In the genomic region with DNA sequence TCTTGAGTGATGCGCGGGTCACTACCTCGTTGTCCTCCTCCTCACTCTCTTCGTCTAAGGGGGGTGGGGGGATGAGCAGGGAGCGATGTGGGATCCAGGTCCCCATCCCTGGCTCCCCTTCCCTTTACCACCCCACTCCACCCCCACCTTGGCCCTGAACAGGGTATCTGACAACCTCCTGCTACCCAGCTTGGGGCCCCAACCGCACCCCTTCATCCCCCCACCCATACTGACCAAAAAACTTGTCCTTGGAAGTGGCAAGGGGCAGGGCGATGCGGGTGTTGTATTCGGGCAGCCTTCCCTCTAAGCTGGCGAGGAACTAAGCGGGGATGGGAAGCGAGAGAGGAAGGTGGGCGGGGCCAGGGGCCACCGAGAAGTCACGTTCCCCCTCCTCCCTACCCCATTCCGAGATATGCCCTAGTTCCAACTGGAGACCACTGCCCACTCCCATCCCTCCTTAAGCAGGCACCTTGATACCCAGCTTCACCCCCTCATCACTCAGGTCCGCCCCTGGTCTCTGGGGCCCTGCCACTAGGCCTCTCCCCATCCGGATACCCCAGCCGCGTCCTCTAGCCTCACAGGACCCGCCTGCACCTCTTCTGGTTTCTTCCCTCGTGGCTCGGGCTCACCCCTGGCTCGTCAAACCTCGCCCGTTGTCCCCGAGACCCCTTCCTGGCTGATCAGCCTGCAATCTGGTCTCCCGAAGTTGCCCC, we compare ENCODE assay signal across 6 cellular contexts. TPM values are rescaled to one million over a fixed set of nuclear protein-coding genes. Genes with fewer than 3 reads are reported as not detected.
A peak's percentile ranks its signal among the peaks of the same experiment; 100 is the strongest.
DNase-seq lines count a peak whose midpoint lies in the region; ATAC-seq and TF ChIP-seq lines count a peak whose summit lies in the region.

No MANE protein-coding gene starts in this region.

- H3F3A ChIP-seq in GM23248 (ENCODE audit: insufficient read depth), result no peaks in the 10 kb centered on the region

- no peak for TF ChIP-seq CTCF in chondrocyte (IDR thresholded peaks at IDR 0.05)
- no peak for TF ChIP-seq CTCF in osteoblast (IDR thresholded peaks at IDR 0.05; ENCODE audit: extremely low read depth, low read depth, low read length)

- peak overlapping the region; percentile 41 for H3K4me3 Mint-ChIP-seq in chondrocyte (ENCODE audit: unreplicated experiment)

- H3K27ac ChIP-seq in GM23248 (no peak overlapping the region), osteoblast (ENCODE audit: low read depth, low read length) (no peak overlapping the region)

- H3K27me3 Mint-ChIP-seq in chondrocyte (ENCODE audit: low read depth), result peaks cover 40% of the 10 kb centered on the region

- H3K9me3 ChIP-seq in GM23248 (ENCODE audit: low read depth) (no peaks in the 10 kb centered on the region), osteoblast (ENCODE audit: low read depth, low read length) (no peaks in the 10 kb centered on the region)

- no peaks in the 10 kb centered on the region for H4K20me1 ChIP-seq in GM23248 (ENCODE audit: insufficient read depth)
- H4K20me1 ChIP-seq in osteoblast (ENCODE audit: insufficient read depth, low read length), result no peaks in the 10 kb centered on the region

- no peaks in the 10 kb centered on the region for H3K9me2 ChIP-seq in GM23248 (ENCODE audit: insufficient read depth)

- no peaks in the 10 kb centered on the region for H3K4me1 ChIP-seq in GM23248 (ENCODE audit: insufficient read depth)
- H3K4me1 ChIP-seq in osteoblast (ENCODE audit: insufficient read depth, low read length), result peaks cover 7% of the 10 kb centered on the region

- no peaks in the 10 kb centered on the region for H3K79me2 ChIP-seq in GM23248 (ENCODE audit: insufficient read depth)
- no peaks in the 10 kb centered on the region for H3K79me2 ChIP-seq in osteoblast (ENCODE audit: insufficient read depth, low read length)

- H3K9ac ChIP-seq in GM23248, result peak overlapping the region; percentile 39; the same call in 1 of the 2 replicates

- H3K27ac Mint-ChIP-seq in chondrocyte (ENCODE audit: unreplicated experiment), result peak overlapping the region; percentile 32

- peaks cover 22% of the 10 kb centered on the region for H3K4me1 Mint-ChIP-seq in chondrocyte (ENCODE audit: low read depth)

- H3K36me3 ChIP-seq in GM23248 (ENCODE audit: low read depth) (no peaks in the 10 kb centered on the region), osteoblast (ENCODE audit: insufficient read depth, low read length) (no peaks in the 10 kb centered on the region)

- H2AFZ ChIP-seq in GM23248 (peak overlapping the region; percentile 70), osteoblast (ENCODE audit: low read length) (peak overlapping the region; percentile 77)

- H3K4me2 ChIP-seq in GM23248 (ENCODE audit: unreplicated experiment) (peak overlapping the region; percentile 55), osteoblast (ENCODE audit: insufficient read depth, low read length) (peak overlapping the region; percentile 77)

- H3K4me3 ChIP-seq in GM23248 (peak overlapping the region; percentile 54), osteoblast (ENCODE audit: insufficient read depth, low read length) (peak overlapping the region; percentile 61)

- H3K9me3 Mint-ChIP-seq in chondrocyte (ENCODE audit: low read depth), result no peaks in the 10 kb centered on the region

- DNase-seq in GM23248, result no peak
- DNase-seq in chondrocyte (ENCODE audit: low spot score), result no peak
- peak; percentile 69 for DNase-seq in osteoblast (ENCODE audit: insufficient read length, low spot score, missing footprints)
- no peak for DNase-seq in HPDE6-E6E7 (ENCODE audit: extremely low spot score)

- H3K27me3 ChIP-seq in GM23248 (replicated peaks; ENCODE audit: insufficient read depth) (no peaks in the 10 kb centered on the region; the same call in 1 of the 2 replicates), osteoblast (ENCODE audit: insufficient read depth, low read length) (peaks cover 14% of the 10 kb centered on the region)

- H3K36me3 Mint-ChIP-seq in chondrocyte (ENCODE audit: low read depth), result no peaks in the 10 kb centered on the region

- in situ Hi-C loops in GM23248 (cut with MboI), result no loop called here

- 18 to 31% methylated on average over 17 to 28 of the region's 28 CpGs for WGBS in GM23248 (ENCODE audit: low coverage in 1 of 2, low lambda C conversion rate in 2 of 2, missing lambda C conversion rate in 2 of 2), 2 experiments

- ATAC-seq in HG02852 (IDR thresholded peaks at IDR 0.05; ENCODE audit: unreplicated experiment) (no peak), GM21423 (IDR thresholded peaks at IDR 0.05; ENCODE audit: unreplicated experiment) (no peak)

RNA-seq across cellular contexts. Expression of gene RGL3, which starts 1.9 kb away (rescaled TPM):
- 0.54 and 5.9 TPM in 2 replicates for total RNA-seq in GM23248 (2014; rRNA removed; shearing (Covaris generic))
- 0.43 and 1.4 TPM in 2 replicates for polyA plus RNA-seq in GM23248 (2016; fragmentation: Nextera tagmentation; extraction: Ambion mirVana)
- total RNA-seq in chondrocyte (0.70 to 0.97 TPM in 2 of 3 replicates, not detected in the other), osteoblast (0.29 and 0.36 TPM in 2 replicates)

RNA-seq across cellular contexts. Expression of gene ODAD3, which starts 13.9 kb away (rescaled TPM):
- 0.54 TPM in 1 of 2 replicates, not detected in the other for total RNA-seq in GM23248 (2014; rRNA removed; shearing (Covaris generic))
- polyA plus RNA-seq in GM23248 (2016; fragmentation: Nextera tagmentation; extraction: Ambion mirVana), result 0.44 and 0.95 TPM in 2 replicates
- 0.15 to 0.68 TPM (median 0.31 TPM) in 3 replicates for total RNA-seq in chondrocyte
- under 0.01 TPM in 2 replicates for total RNA-seq in osteoblast

RNA-seq across cellular contexts. Expression of gene PRKCSH, which starts 14.4 kb away (rescaled TPM):
- total RNA-seq in GM23248 (2014; rRNA removed; shearing (Covaris generic)), result 118 and 142 TPM in 2 replicates
- 94.1 and 104 TPM in 2 replicates for polyA plus RNA-seq in GM23248 (2016; fragmentation: Nextera tagmentation; extraction: Ambion mirVana)
- 309 to 330 TPM (median 318 TPM) in 3 replicates for total RNA-seq in chondrocyte
- total RNA-seq in osteoblast, result 117 and 119 TPM in 2 replicates

RNA-seq across cellular contexts. Expression of gene EPOR, which starts 36.9 kb away (rescaled TPM):
- 4.4 and 7.0 TPM in 2 replicates for total RNA-seq in GM23248 (2014; rRNA removed; shearing (Covaris generic))
- 4.3 and 4.7 TPM in 2 replicates for polyA plus RNA-seq in GM23248 (2016; fragmentation: Nextera tagmentation; extraction: Ambion mirVana)
- total RNA-seq in chondrocyte (1.4 to 2.8 TPM (median 2.6 TPM) in 3 replicates), osteoblast (1.8 and 2.5 TPM in 2 replicates)

RNA-seq across cellular contexts. Expression of gene SWSAP1, which starts 46.6 kb away (rescaled TPM):
- total RNA-seq in GM23248 (2014; rRNA removed; shearing (Covaris generic)), result 0.32 TPM in 1 of 2 replicates, not detected in the other
- 1.3 and 1.4 TPM in 2 replicates for polyA plus RNA-seq in GM23248 (2016; fragmentation: Nextera tagmentation; extraction: Ambion mirVana)
- total RNA-seq in chondrocyte, result 1.1 to 1.5 TPM (median 1.4 TPM) in 3 replicates
- total RNA-seq in osteoblast, result 0.72 and 0.88 TPM in 2 replicates
